8 cellular contexts compared by ENCODE assay signal in the genomic region with DNA sequence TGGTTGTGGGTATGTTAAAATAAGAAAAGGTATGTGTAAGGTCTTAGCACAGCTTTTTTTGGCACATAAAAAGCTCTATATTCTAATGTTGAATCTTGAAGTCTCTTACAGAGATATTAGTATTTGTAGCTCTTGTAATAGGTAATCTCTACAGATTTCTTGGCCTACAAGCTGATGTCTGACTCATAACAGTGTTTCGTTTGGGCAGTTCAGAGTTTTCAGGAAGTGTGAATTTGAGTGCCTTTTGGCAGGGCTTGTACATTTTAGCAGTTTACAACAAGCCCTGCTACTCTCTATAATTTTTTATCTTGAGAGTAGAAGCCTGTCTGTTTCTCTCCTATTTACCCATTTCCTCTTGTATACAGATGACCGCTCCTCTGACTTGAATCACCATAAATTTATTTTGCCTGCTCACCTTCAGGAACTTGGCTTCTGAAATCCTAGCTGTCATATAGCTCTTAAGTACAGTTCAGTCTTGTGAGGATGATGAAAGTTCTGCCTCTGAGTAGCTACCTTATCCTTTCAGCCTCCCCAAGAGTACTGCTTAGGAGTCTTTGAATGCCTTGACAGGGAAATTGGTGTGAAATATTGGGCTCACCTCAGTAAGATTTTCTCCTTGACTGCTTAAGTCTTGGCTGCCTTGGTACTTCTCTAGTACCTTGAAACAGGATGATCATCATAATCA.
A peak's percentile ranks its signal among the peaks of the same experiment; 100 is the strongest.
DNase-seq lines count a peak whose midpoint lies in the region; ATAC-seq and TF ChIP-seq lines count a peak whose summit lies in the region.

No MANE protein-coding gene starts in this region.

- ATAC-seq in GM21390 (IDR thresholded peaks at IDR 0.05; ENCODE audit: unreplicated experiment) (peak; percentile 99), HG03439 (IDR thresholded peaks at IDR 0.05; ENCODE audit: unreplicated experiment) (peak; percentile 99)
- no peak for ATAC-seq in activated naive CD4-positive, alpha-beta T cell treated with anti-CD3 and anti-CD28 coated beads, Interleukin-2, amount 50 U/mL, for 72 hours

- H3K27ac Mint-ChIP-seq in activated CD4-positive, alpha-beta T cell treated with anti-CD3 and anti-CD28 coated beads, Interleukin-2, amount 10 ng/mL, durations not matched to agents 7 days and 5 days = no peak overlapping the region
- no peak overlapping the region for H3K27ac Mint-ChIP-seq in activated naive CD4-positive, alpha-beta T cell treated with anti-CD3 and anti-CD28 coated beads, Interleukin-2, amount 50 U/mL, for 72 hours

- intact Hi-C loops in transverse colon (cut with DNase I; ENCODE audit: low total_unique reads) = no loop called here

- no peak overlapping the region for H3K4me3 Mint-ChIP-seq in activated CD4-positive, alpha-beta T cell treated with anti-CD3 and anti-CD28 coated beads, Interleukin-2, amount 10 ng/mL, durations not matched to agents 7 days and 5 days

- POLR2A ChIA-PET in activated CD4-positive, alpha-beta T cell treated with anti-CD3 and anti-CD28 coated beads, Interleukin-2, amount 10 ng/mL, durations not matched to agents 7 days and 5 days (lab: Charles Lee) = no interaction called here

- no peaks in the 10 kb centered on the region for H3K36me3 ChIP-seq in transverse colon

- no peaks in the 10 kb centered on the region for H3K9me3 ChIP-seq in transverse colon

- in situ Hi-C loops in Caki2 (cut with HindIII; ENCODE audit: low pct_unique_long_range_greater_than_20kb, low sequenced_read_pairs) (no loop called here), transverse colon (cut with MboI; ENCODE audit: low pct_ligation_motif_present in 1 of 4, low pct_unique_long_range_greater_than_20kb in 1 of 4, low sequenced_read_pairs in 3 of 4) (loop anchor here in 2 of 4 donors (25.0 kb wide), 1 partner anchor 579 kb away; no protein-coding TSS in a partner anchor)

- no peak for TF ChIP-seq EP300 in transverse colon (IDR thresholded peaks at IDR 0.05; ENCODE audit: low read depth)

- H3K27me3 Mint-ChIP-seq in activated CD4-positive, alpha-beta T cell treated with anti-CD3 and anti-CD28 coated beads, Interleukin-2, amount 10 ng/mL, durations not matched to agents 7 days and 5 days = no peaks in the 10 kb centered on the region

- WGBS in transverse colon (ENCODE audit: low coverage in 1 of 2), 2 donors = 33 to 40% methylated on average over 2 of the region's 2 CpGs

- no peak for TF ChIP-seq CTCF in fibroblast of pulmonary artery (IDR thresholded peaks at IDR 0.05; ENCODE audit: low read length, missing control alignments)
- no peak for TF ChIP-seq CTCF in transverse colon (IDR thresholded peaks at IDR 0.05)

- peaks cover 0 to 3% (median 0%) of the 10 kb centered on the region in 4 donors for H3K4me1 ChIP-seq in transverse colon

- no peak for TF ChIP-seq POLR2A in transverse colon (IDR thresholded peaks at IDR 0.05)

- no peaks in the 10 kb centered on the region for H3K36me3 Mint-ChIP-seq in activated CD4-positive, alpha-beta T cell treated with anti-CD3 and anti-CD28 coated beads, Interleukin-2, amount 10 ng/mL, durations not matched to agents 7 days and 5 days (ENCODE audit: low read depth)
- H3K36me3 Mint-ChIP-seq in activated naive CD4-positive, alpha-beta T cell treated with anti-CD3 and anti-CD28 coated beads, Interleukin-2, amount 50 U/mL, for 72 hours = no peaks in the 10 kb centered on the region

- CTCF ChIA-PET in activated CD4-positive, alpha-beta T cell treated with anti-CD3 and anti-CD28 coated beads, Interleukin-2, amount 10 ng/mL, durations not matched to agents 7 days and 5 days (lab: Charles Lee) = interaction anchor here (0.9 kb wide), 1 partner anchor 9 kb away, joined by 4 read pairs; no protein-coding TSS in a partner anchor

- H3K4me3 ChIP-seq in fibroblast of pulmonary artery (replicated peaks; ENCODE audit: low read depth, low read length) (no peak overlapping the region), transverse colon (no peak overlapping the region)

- H3K27me3 ChIP-seq in transverse colon = no peaks in the 10 kb centered on the region

- peak; percentile 4 for DNase-seq in Caki2 (ENCODE audit: low read depth)
- DNase-seq in fibroblast of pulmonary artery (ENCODE audit: low read depth) = peak; percentile 11
- DNase-seq in activated CD4-positive, alpha-beta T cell treated with anti-CD3 and anti-CD28 coated beads, Interleukin-2, amount 10 ng/mL, durations not matched to agents 7 days and 5 days = no peak
- no peak for DNase-seq in activated naive CD4-positive, alpha-beta T cell treated with anti-CD3 and anti-CD28 coated beads, Interleukin-2, amount 50 U/mL, for 72 hours (ENCODE audit: low spot score in 2 of 2)
- DNase-seq in transverse colon = no peak
- DNase-seq in NCI-H69 (lab: John Stamatoyannopoulos, UW) = no peak

- H3K4me1 Mint-ChIP-seq in activated CD4-positive, alpha-beta T cell treated with anti-CD3 and anti-CD28 coated beads, Interleukin-2, amount 10 ng/mL, durations not matched to agents 7 days and 5 days = no peaks in the 10 kb centered on the region

- no peak overlapping the region for H3K27ac ChIP-seq in transverse colon

- no peaks in the 10 kb centered on the region for H3K9me3 Mint-ChIP-seq in activated CD4-positive, alpha-beta T cell treated with anti-CD3 and anti-CD28 coated beads, Interleukin-2, amount 10 ng/mL, durations not matched to agents 7 days and 5 days
- peaks cover 6 to 8% of the 10 kb centered on the region in 2 donors for H3K9me3 Mint-ChIP-seq in activated naive CD4-positive, alpha-beta T cell treated with anti-CD3 and anti-CD28 coated beads, Interleukin-2, amount 50 U/mL, for 72 hours

Comparison
In these comparisons a context has a peak if more than half of its experiments do, and no peak if none do; other contexts are left out.
1. DNase-seq: peak in Caki2 (single experiment) and fibroblast of pulmonary artery (single experiment); none in activated CD4-positive, alpha-beta T cell treated with anti-CD3 and anti-CD28 coated beads, Interleukin-2, amount 10 ng/mL, durations not matched to agents 7 days and 5 days (single experiment), activated naive CD4-positive, alpha-beta T cell treated with anti-CD3 and anti-CD28 coated beads, Interleukin-2, amount 50 U/mL, for 72 hours (0 of 2), transverse colon (single experiment) and NCI-H69 (single experiment).
2. ATAC-seq: peak in GM21390 (single experiment) and HG03439 (single experiment); none in activated naive CD4-positive, alpha-beta T cell treated with anti-CD3 and anti-CD28 coated beads, Interleukin-2, amount 50 U/mL, for 72 hours (0 of 2).